Comparison of ENCODE assay signal across 12 cellular contexts in genomic region chr20:1415667-1416468, GRCh38. TPM values are rescaled to one million over a fixed set of nuclear protein-coding genes. Genes with fewer than 3 reads are reported as not detected.
A peak's percentile ranks its signal among the peaks of the same experiment; 100 is the strongest.
DNase-seq lines count a peak whose midpoint lies in the region; ATAC-seq and TF ChIP-seq lines count a peak whose summit lies in the region.
"Had no signal": no experiment of that assay in that cellular context is flagged by ENCODE, and none has a peak within 500 bp of the region (broad histone marks: within the 10 kb centered on the region; RNA-seq: fewer than 3 reads in every experiment).

No MANE protein-coding gene starts in this region.

- peak overlapping the region; percentile 49 for H3K4me3 Mint-ChIP-seq in HFFc6
- H3K4me3 Mint-ChIP-seq in WTC11 = no peak overlapping the region
- H3K4me3 Mint-ChIP-seq: dendritic cell treated with granulocyte-macrophage colony-stimulating factor and Interleukin-4, amounts not matched to agents 40 ng/mL and 50 ng/mL, for 4 days; neural progenitor cell had no signal

- CTCF ChIA-PET in AG04450 (lab: Charles Lee) = interaction anchor here (1.3 kb wide), 1 partner anchor 22 kb away, joined by 4 read pairs; no protein-coding TSS in a partner anchor
- CTCF ChIA-PET in WTC11 (lab: Charles Lee) = interaction anchor here (1.6 kb wide), 1 partner anchor 8 kb away, joined by 4 read pairs; no protein-coding TSS in a partner anchor

- H3K27me3 Mint-ChIP-seq in HFFc6 (ENCODE audit: insufficient read depth) (no peaks in the 10 kb centered on the region), WTC11 (ENCODE audit: low read depth) (peaks cover 12% of the 10 kb centered on the region; the same call in 1 of the 2 replicates)

- peak overlapping the region; percentile 76 for H3K27ac ChIP-seq in AG04450 (ENCODE audit: low read depth, low read length)
- H3K27ac ChIP-seq: neural progenitor cell had no signal

- H3K9me3 Mint-ChIP-seq in HFFc6 (peaks cover 20% of the 10 kb centered on the region), WTC11 (peaks cover 37% of the 10 kb centered on the region)
- H3K9me3 Mint-ChIP-seq: dendritic cell treated with granulocyte-macrophage colony-stimulating factor and Interleukin-4, amounts not matched to agents 40 ng/mL and 50 ng/mL, for 4 days had no signal

- H3K4me3 ChIP-seq in AG04450 (ENCODE audit: low read depth, low read length) = no peak overlapping the region
- H3K4me3 ChIP-seq: neural progenitor cell had no signal

- TF ChIP-seq CTCF in AG04450 (IDR thresholded peaks at IDR 0.05; ENCODE audit: low read depth, low read length) (no peak), HFFc6 (IDR thresholded peaks at IDR 0.05) (no peak), WTC11 (IDR thresholded peaks at IDR 0.05) (no peak)

- H3K4me1 Mint-ChIP-seq in HFFc6 (ENCODE audit: low read depth) (peaks cover 63% of the 10 kb centered on the region), WTC11 (peaks cover 11% of the 10 kb centered on the region; the same call in 1 of the 2 replicates)

- ATAC-seq in WTC11 (no peak), HG02840 (IDR thresholded peaks at IDR 0.05; ENCODE audit: low FRiP score, unreplicated experiment) (no peak), GM19467 (IDR thresholded peaks at IDR 0.05; ENCODE audit: unreplicated experiment) (no peak)

- POLR2A ChIA-PET in AG04450 (lab: Yijun Ruan, JAX) = no interaction called here
- POLR2A ChIA-PET in WTC11 (lab: Charles Lee) = interaction anchor here (0.9 kb wide), 1 partner anchor 676 kb away, joined by 3 read pairs; no protein-coding TSS in a partner anchor

- peak; percentile 64 for DNase-seq in AG04450 (ENCODE audit: low read depth, low spot score)
- DNase-seq in HFFc6 = peak; percentile 97
- DNase-seq in WTC11 (ENCODE audit: low spot score) = no peak
- peak; percentile 96 for DNase-seq in islet precursor cell
- no peak for DNase-seq in NCI-H524 (lab: John Stamatoyannopoulos, UW)
- no peak for DNase-seq in activated CD8-positive, alpha-beta memory T cell treated with anti-CD3 and anti-CD28 coated beads, Interleukin-2, amount 50 U/mL, for 4 hours
- DNase-seq: activated CD4-positive, alpha-beta T cell treated with anti-CD3 and anti-CD28 coated beads for 1 hour; GF-D8 had no signal

- peaks cover 19% of the 10 kb centered on the region for H3K36me3 Mint-ChIP-seq in HFFc6 (ENCODE audit: low read depth)
- H3K36me3 Mint-ChIP-seq in WTC11 = peaks cover 22% of the 10 kb centered on the region
- H3K36me3 Mint-ChIP-seq: neural progenitor cell had no signal

- H3K9me3 ChIP-seq in AG04450 (ENCODE audit: control insufficient read depth, insufficient read depth, low read length) = peaks cover 8% of the 10 kb centered on the region

- H3K27me3 ChIP-seq in AG04450 (ENCODE audit: control insufficient read depth, insufficient read depth, low read length) = no peaks in the 10 kb centered on the region
- H3K27me3 ChIP-seq: neural progenitor cell had no signal

- peak overlapping the region; percentile 92 for H3K27ac Mint-ChIP-seq in HFFc6
- no peak overlapping the region for H3K27ac Mint-ChIP-seq in WTC11
- H3K27ac Mint-ChIP-seq: dendritic cell treated with granulocyte-macrophage colony-stimulating factor and Interleukin-4, amounts not matched to agents 40 ng/mL and 50 ng/mL, for 4 days; neural progenitor cell had no signal

TF ChIP-seq in WTC11, 78 proteins besides CTCF, POLR2A, EP300 and RAD21:
- peak; percentile 80; the same call in 1 of the 2 replicates for TF ChIP-seq GABPB1 (CRISPR knock-in tag; IDR thresholded peaks at IDR 0.05)
- TF ChIP-seq ATF3 (CRISPR knock-in tag; conservative IDR thresholded peaks at IDR 0.05) = no peak

RNA-seq across cellular contexts. Expression of gene FKBP1A, which starts 23.0 kb away (rescaled TPM):
- 579 and 685 TPM in 2 replicates for polyA plus RNA-seq in AG04450 (2011; rRNA removed)
- polyA minus RNA-seq in AG04450 (2011; rRNA and poly(A)+ RNA removed) = 267 and 279 TPM in 2 replicates
- 100 to 1,000 TPM; 437 to 543 (median 491) TPM for total RNA-seq in HFFc6 (2021; fragmentation: NEBNext Ultra II Directional; extraction: Animal tissue kit (Norgen Biotek cat#: 25700))
- total RNA-seq in WTC11 (2021) = 197 to 218 TPM (median 201 TPM) in 3 replicates

RNA-seq across cellular contexts. Expression of gene NSFL1C, which starts 50.8 kb away (rescaled TPM):
- 23.0 and 23.4 TPM in 2 replicates for polyA plus RNA-seq in AG04450 (2011; rRNA removed)
- polyA minus RNA-seq in AG04450 (2011; rRNA and poly(A)+ RNA removed) = 19.3 and 19.5 TPM in 2 replicates
- total RNA-seq in HFFc6 (2021; fragmentation: NEBNext Ultra II Directional; extraction: Animal tissue kit (Norgen Biotek cat#: 25700)) = 100 to 1,000 TPM in 3 of 6 experiments, 10 to 100 TPM in 3; 85.4 to 125 (median 103) TPM
- 76.7 to 85.5 TPM (median 83.2 TPM) in 3 replicates for total RNA-seq in WTC11 (2021)

Comparison
In these comparisons a context has a peak if more than half of its experiments do, and no peak if none do; other contexts are left out.
1. DNase-seq: peak in AG04450 (single experiment), HFFc6 (single experiment) and islet precursor cell (single experiment); none in WTC11 (single experiment), NCI-H524 (0 of 2) and activated CD8-positive, alpha-beta memory T cell treated with anti-CD3 and anti-CD28 coated beads, Interleukin-2, amount 50 U/mL, for 4 hours (single experiment).